In the genomic region with DNA sequence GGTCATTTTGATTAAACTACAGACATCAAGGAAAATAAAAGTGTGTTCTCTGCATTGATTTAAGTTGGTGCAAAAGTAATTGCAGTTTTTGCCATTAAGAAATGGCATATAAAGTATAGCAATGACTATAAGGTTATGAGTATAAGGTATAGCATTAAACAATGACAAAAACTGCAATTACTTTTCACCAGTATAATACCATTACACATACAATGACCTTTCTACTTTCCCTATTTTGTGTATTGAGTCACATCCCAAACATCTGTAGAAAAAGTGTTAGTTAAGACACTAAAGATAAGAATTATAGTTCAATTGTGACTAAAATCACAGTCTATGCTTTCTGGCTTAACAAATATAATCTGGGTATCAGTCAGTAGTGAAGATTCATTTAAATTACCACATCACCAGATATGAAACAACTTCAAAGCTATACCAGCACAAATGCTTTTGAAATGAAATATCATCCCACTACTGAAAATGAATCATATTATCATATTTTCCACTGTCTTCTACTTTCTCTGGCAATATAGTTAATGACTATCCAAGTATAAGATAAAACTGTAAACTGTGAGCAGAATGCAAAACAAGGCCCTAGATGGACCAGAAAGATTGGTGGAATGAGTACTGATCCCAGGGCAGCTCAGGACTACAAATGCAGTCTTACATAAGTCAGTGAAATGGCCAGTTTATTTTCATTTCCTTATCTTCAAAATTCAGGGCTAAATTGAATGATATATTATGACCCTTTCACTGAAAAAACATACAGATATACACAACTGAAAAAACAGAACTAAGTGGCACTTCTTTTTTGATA, we compare ENCODE assay signal across 18 cellular contexts.
A peak's percentile ranks its signal among the peaks of the same experiment; 100 is the strongest.
DNase-seq lines count a peak whose midpoint lies in the region; ATAC-seq, FAIRE-seq and TF ChIP-seq lines count a peak whose summit lies in the region.
"Had no signal": no experiment of that assay in that cellular context is flagged by ENCODE, and none has a peak within 500 bp of the region (broad histone marks: within the 10 kb centered on the region; RNA-seq: fewer than 3 reads in every experiment).

No MANE protein-coding gene starts in this region.

- H3K4me3 Mint-ChIP-seq in activated CD8-positive, alpha-beta T cell treated with anti-CD3 and anti-CD28 coated beads for 36 hours, result no peak overlapping the region
- no peak overlapping the region for H3K4me3 Mint-ChIP-seq in activated CD8-positive, alpha-beta T cell treated with anti-CD3 and anti-CD28 coated beads, Interleukin-2, amount 10 ng/mL, durations not matched to agents 7 days and 5 days
- H3K4me3 Mint-ChIP-seq in activated naive CD8-positive, alpha-beta T cell treated with anti-CD3 and anti-CD28 coated beads, Interleukin-2, amount 50 U/mL, for 24 hours, result no peak overlapping the region
- H3K4me3 Mint-ChIP-seq in stimulated activated effector memory CD8-positive, alpha-beta T cell treated with anti-CD3 and anti-CD28 coated beads, Interleukin-12 subunit alpha, Interleukin-12 subunit beta, amount 100 ng/mL, for 72 hours, result no peak overlapping the region
- H3K4me3 Mint-ChIP-seq: B cell; CD4-positive, CD25-positive, alpha-beta regulatory T cell had no signal

- H3K9me3 Mint-ChIP-seq in activated CD8-positive, alpha-beta T cell treated with anti-CD3 and anti-CD28 coated beads for 36 hours, result no peaks in the 10 kb centered on the region
- H3K9me3 Mint-ChIP-seq in activated CD8-positive, alpha-beta T cell treated with anti-CD3 and anti-CD28 coated beads, Interleukin-2, amount 10 ng/mL, durations not matched to agents 7 days and 5 days (ENCODE audit: insufficient read depth), result no peaks in the 10 kb centered on the region
- peaks cover 16% of the 10 kb centered on the region for H3K9me3 Mint-ChIP-seq in activated naive CD8-positive, alpha-beta T cell treated with anti-CD3 and anti-CD28 coated beads, Interleukin-2, amount 50 U/mL, for 24 hours
- no peaks in the 10 kb centered on the region for H3K9me3 Mint-ChIP-seq in stimulated activated effector memory CD8-positive, alpha-beta T cell treated with anti-CD3 and anti-CD28 coated beads, Interleukin-12 subunit alpha, Interleukin-12 subunit beta, amount 100 ng/mL, for 72 hours

- no peak for FAIRE-seq in RCC 7860 (lab: Jason Lieb, UNC)
- FAIRE-seq: HepG2 had no signal

- intact Hi-C loops in activated CD8-positive, alpha-beta T cell treated with anti-CD3 and anti-CD28 coated beads for 36 hours (cut with micrococcal nuclease), result no loop called here

- H3K36me3 Mint-ChIP-seq in activated CD8-positive, alpha-beta T cell treated with anti-CD3 and anti-CD28 coated beads for 36 hours (ENCODE audit: low read depth), result no peaks in the 10 kb centered on the region
- no peaks in the 10 kb centered on the region for H3K36me3 Mint-ChIP-seq in activated CD8-positive, alpha-beta T cell treated with anti-CD3 and anti-CD28 coated beads, Interleukin-2, amount 10 ng/mL, durations not matched to agents 7 days and 5 days (ENCODE audit: low read depth)
- H3K36me3 Mint-ChIP-seq in activated naive CD8-positive, alpha-beta T cell treated with anti-CD3 and anti-CD28 coated beads, Interleukin-2, amount 50 U/mL, for 24 hours (ENCODE audit: low read depth), result no peaks in the 10 kb centered on the region
- no peaks in the 10 kb centered on the region for H3K36me3 Mint-ChIP-seq in stimulated activated effector memory CD8-positive, alpha-beta T cell treated with anti-CD3 and anti-CD28 coated beads, Interleukin-12 subunit alpha, Interleukin-12 subunit beta, amount 100 ng/mL, for 72 hours
- H3K36me3 Mint-ChIP-seq: CD4-positive, CD25-positive, alpha-beta regulatory T cell had no signal

- ATAC-seq in activated CD8-positive, alpha-beta T cell treated with anti-CD3 and anti-CD28 coated beads for 36 hours, result peak; percentile 89
- ATAC-seq in activated CD8-positive, alpha-beta T cell treated with anti-CD3 and anti-CD28 coated beads, Interleukin-2, amount 10 ng/mL, durations not matched to agents 7 days and 5 days, result no peak
- ATAC-seq in activated naive CD8-positive, alpha-beta T cell treated with anti-CD3 and anti-CD28 coated beads, Interleukin-2, amount 50 U/mL, for 24 hours, result peak; percentile 92
- ATAC-seq in stimulated activated effector memory CD8-positive, alpha-beta T cell treated with anti-CD3 and anti-CD28 coated beads, Interleukin-12 subunit alpha, Interleukin-12 subunit beta, amount 100 ng/mL, for 72 hours, result peak; percentile 93
- ATAC-seq: HepG2 had no signal

- peaks cover 9% of the 10 kb centered on the region for H3K4me1 Mint-ChIP-seq in activated CD8-positive, alpha-beta T cell treated with anti-CD3 and anti-CD28 coated beads for 36 hours (ENCODE audit: low read depth)
- no peaks in the 10 kb centered on the region for H3K4me1 Mint-ChIP-seq in activated CD8-positive, alpha-beta T cell treated with anti-CD3 and anti-CD28 coated beads, Interleukin-2, amount 10 ng/mL, durations not matched to agents 7 days and 5 days (ENCODE audit: low read depth)
- H3K4me1 Mint-ChIP-seq in activated naive CD8-positive, alpha-beta T cell treated with anti-CD3 and anti-CD28 coated beads, Interleukin-2, amount 50 U/mL, for 24 hours, result peaks cover 13% of the 10 kb centered on the region
- no peaks in the 10 kb centered on the region for H3K4me1 Mint-ChIP-seq in stimulated activated effector memory CD8-positive, alpha-beta T cell treated with anti-CD3 and anti-CD28 coated beads, Interleukin-12 subunit alpha, Interleukin-12 subunit beta, amount 100 ng/mL, for 72 hours
- H3K4me1 Mint-ChIP-seq: B cell had no signal

- H3K27ac Mint-ChIP-seq in activated CD8-positive, alpha-beta T cell treated with anti-CD3 and anti-CD28 coated beads for 36 hours, result no peak overlapping the region
- no peak overlapping the region for H3K27ac Mint-ChIP-seq in activated CD8-positive, alpha-beta T cell treated with anti-CD3 and anti-CD28 coated beads, Interleukin-2, amount 10 ng/mL, durations not matched to agents 7 days and 5 days
- no peak overlapping the region for H3K27ac Mint-ChIP-seq in activated naive CD8-positive, alpha-beta T cell treated with anti-CD3 and anti-CD28 coated beads, Interleukin-2, amount 50 U/mL, for 24 hours
- no peak overlapping the region for H3K27ac Mint-ChIP-seq in stimulated activated effector memory CD8-positive, alpha-beta T cell treated with anti-CD3 and anti-CD28 coated beads, Interleukin-12 subunit alpha, Interleukin-12 subunit beta, amount 100 ng/mL, for 72 hours
- H3K27ac Mint-ChIP-seq: B cell; CD4-positive, CD25-positive, alpha-beta regulatory T cell had no signal

- no peak for DNase-seq in activated CD8-positive, alpha-beta T cell treated with anti-CD3 and anti-CD28 coated beads for 36 hours
- DNase-seq in activated CD8-positive, alpha-beta T cell treated with anti-CD3 and anti-CD28 coated beads, Interleukin-2, amount 10 ng/mL, durations not matched to agents 7 days and 5 days, result no peak
- DNase-seq in HEK293T (ENCODE audit: extremely low spot score) (no peak), NCI-H526 treated with DMSO at 0.1 percent for 48 hours (lab: John Stamatoyannopoulos, UW) (no peak), RCC 7860 (ENCODE audit: low spot score) (no peak)
- no peak for DNase-seq in activated naive CD8-positive, alpha-beta T cell treated with anti-CD3 and anti-CD28 coated beads, Interleukin-2, amount 50 U/mL, for 24 hours
- no peak for DNase-seq in stimulated activated effector memory CD8-positive, alpha-beta T cell treated with anti-CD3 and anti-CD28 coated beads, Interleukin-12 subunit alpha, Interleukin-12 subunit beta, amount 100 ng/mL, for 72 hours (ENCODE audit: low spot score in 2 of 2)
- DNase-seq: CD4-positive, CD25-positive, alpha-beta regulatory T cell; COR-L47; DND-41; H7; KBM-7; NCI-H1105 treated with DMSO at 0.1 percent for 48 hours; NCI-H1694 treated with DMSO at 0.1 percent for 48 hours; NCI-H510A treated with DMSO at 0.1 percent for 48 hours; RPMI8226 had no signal

- peaks cover 3% of the 10 kb centered on the region for H3K27me3 Mint-ChIP-seq in activated CD8-positive, alpha-beta T cell treated with anti-CD3 and anti-CD28 coated beads for 36 hours
- H3K27me3 Mint-ChIP-seq in activated CD8-positive, alpha-beta T cell treated with anti-CD3 and anti-CD28 coated beads, Interleukin-2, amount 10 ng/mL, durations not matched to agents 7 days and 5 days (ENCODE audit: low read depth), result peaks cover 4% of the 10 kb centered on the region
- peaks cover 9% of the 10 kb centered on the region for H3K27me3 Mint-ChIP-seq in activated naive CD8-positive, alpha-beta T cell treated with anti-CD3 and anti-CD28 coated beads, Interleukin-2, amount 50 U/mL, for 24 hours

- POLR2A ChIA-PET in activated CD8-positive, alpha-beta T cell treated with anti-CD3 and anti-CD28 coated beads for 36 hours (lab: Charles Lee), result no interaction called here
- POLR2A ChIA-PET in activated CD8-positive, alpha-beta T cell treated with anti-CD3 and anti-CD28 coated beads, Interleukin-2, amount 10 ng/mL, durations not matched to agents 7 days and 5 days (lab: Charles Lee), result no interaction called here
- POLR2A ChIA-PET in HEK293T (lab: Yijun Ruan, JAX), result no interaction called here

- TF ChIP-seq CTCF in activated CD8-positive, alpha-beta T cell treated with anti-CD3 and anti-CD28 coated beads for 36 hours (IDR thresholded peaks at IDR 0.05), result no peak

- CTCF ChIA-PET in activated CD8-positive, alpha-beta T cell treated with anti-CD3 and anti-CD28 coated beads for 36 hours (lab: Charles Lee), result no interaction called here
- CTCF ChIA-PET in activated CD8-positive, alpha-beta T cell treated with anti-CD3 and anti-CD28 coated beads, Interleukin-2, amount 10 ng/mL, durations not matched to agents 7 days and 5 days (lab: Charles Lee), result no interaction called here
- CTCF ChIA-PET in HEK293T (lab: Yijun Ruan, JAX), result no interaction called here

TF ChIP-seq in HEK293T, 16 proteins besides CTCF, POLR2A, EP300 and RAD21:
- TF ChIP-seq ELF4 (IDR thresholded peaks at IDR 0.05) (peak; percentile 19; the same call in 1 of the 2 replicates), SP1 (IDR thresholded peaks at IDR 0.05) (no peak)
TF ChIP-seq in HEK293T: peak in this region for 1.
